17 cellular contexts compared by ENCODE assay signal in the genomic region with DNA sequence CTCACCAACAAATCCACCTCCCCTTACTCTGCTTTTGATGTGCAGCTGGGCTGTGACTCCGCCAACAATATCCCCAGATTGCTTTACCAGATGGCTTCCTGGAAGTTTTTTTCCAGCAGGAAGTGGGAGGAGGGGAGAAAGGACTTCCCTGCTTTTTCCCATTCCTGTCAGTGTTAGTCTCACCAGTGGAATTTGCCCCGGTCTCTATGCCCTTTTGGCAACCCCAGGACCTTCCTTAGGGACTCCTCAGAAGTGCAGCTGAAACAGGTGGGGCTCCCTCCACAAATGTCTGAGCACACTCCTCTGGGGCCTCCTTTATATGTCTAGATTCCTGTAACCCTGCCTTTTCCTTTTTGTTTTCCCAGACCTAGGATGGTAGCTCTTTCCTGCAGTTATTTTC.
A peak's percentile ranks its signal among the peaks of the same experiment; 100 is the strongest.
DNase-seq lines count a peak whose midpoint lies in the region; ATAC-seq, FAIRE-seq and TF ChIP-seq lines count a peak whose summit lies in the region.
"Had no signal": no experiment of that assay in that cellular context is flagged by ENCODE, and none has a peak within 500 bp of the region (broad histone marks: within the 10 kb centered on the region; RNA-seq: fewer than 3 reads in every experiment).

No MANE protein-coding gene starts in this region.

- TF ChIP-seq POLR2A in H1 (IDR thresholded peaks at IDR 0.05; ENCODE audit: control extremely low read depth in 1 of 2, low read depth in 2 of 2, low read length in 2 of 2), result no peak

- DNase-seq in heart right ventricle (peak in 1 of 2 donors; percentile 32), Right ventricle myocardium superior (no peak), GM23338 (ENCODE audit: low spot score) (no peak), H1 (ENCODE audit: low read depth in 1 of 2, low spot score in 2 of 2) (no peak), PC-9 (no peak), anterior cingulate cortex (lab: John Stamatoyannopoulos, UW) (no peak)
- DNase-seq: BE2C; CD4-positive, alpha-beta memory T cell; DMS53; GF-D8; GM23248; H9 had no signal

- no peak overlapping the region for H2BK5ac ChIP-seq in H1 (ENCODE audit: low read depth, low read length)

- no peak overlapping the region for H2BK15ac ChIP-seq in H1 (ENCODE audit: low read length)

- no peaks in the 10 kb centered on the region for H3K23me2 ChIP-seq in H1 (ENCODE audit: low read depth, low read length)

- H3K4me1 Mint-ChIP-seq in GM23338, result no peaks in the 10 kb centered on the region; the same call in 1 of the 3 replicates
- H3K4me1 Mint-ChIP-seq: CD4-positive, alpha-beta memory T cell; H9; IgD-negative memory B cell had no signal

- H2AK5ac ChIP-seq in H1 (ENCODE audit: low read depth, low read length), result no peak overlapping the region

- no peak overlapping the region for H3K4ac ChIP-seq in H1 (replicated peaks; ENCODE audit: insufficient read length, low read depth, low read length)

- no peak overlapping the region for H3K18ac ChIP-seq in H1 (ENCODE audit: extremely low read depth, low read length)

- 0 out of 2 replicates have a peak overlapping the region, but pooled peaks have one; percentile 56 for H2AFZ ChIP-seq in GM23338
- peak overlapping the region; percentile 31; the same call in 1 of the 2 replicates for H2AFZ ChIP-seq in H1 (ENCODE audit: low read length)
- H2AFZ ChIP-seq in PC-9, result no peak overlapping the region
- H2AFZ ChIP-seq: GM23248 had no signal

- H3K4me1 ChIP-seq in heart right ventricle (peaks cover 0 to 13% (median 5%) of the 10 kb centered on the region in 9 donors), GM23338 (ENCODE audit: insufficient read depth) (no peaks in the 10 kb centered on the region), H1 (replicated peaks in 1 of 4; ENCODE audit: control insufficient read depth in 3 of 4, insufficient read depth in 4 of 4, low read length in 3 of 4) (no peaks in the 10 kb centered on the region), PC-9 (replicated peaks; ENCODE audit: insufficient read depth) (no peaks in the 10 kb centered on the region)
- H3K4me1 ChIP-seq: BE2C had no signal

- ATAC-seq in heart right ventricle, result peak; percentile 52 to 83 (median 67)
- ATAC-seq in Right ventricle myocardium superior (ENCODE audit: poor library complexity), result no peak
- ATAC-seq in GM23338, result no peak
- ATAC-seq in GM21737 (IDR thresholded peaks at IDR 0.05; ENCODE audit: unreplicated experiment), result no peak

- FAIRE-seq in H1 (lab: Jason Lieb, UNC), result no peak
- FAIRE-seq: A204.1, D721Med had no signal

- TF ChIP-seq CTCF in heart right ventricle (IDR thresholded peaks at IDR 0.05), result no peak
- no peak for TF ChIP-seq CTCF in GM23338 (conservative IDR thresholded peaks at IDR 0.05; ENCODE audit: low read depth in 2 of 2)
- no peak for TF ChIP-seq CTCF in H1 (IDR thresholded peaks at IDR 0.05; ENCODE audit: control extremely low read depth in 1 of 3, insufficient read depth in 1 of 3, low read depth in 1 of 3, low read length in 3 of 3)
- no peak for TF ChIP-seq CTCF in PC-9 (conservative IDR thresholded peaks at IDR 0.05)

- no TSS peak for BruUV-seq in PC-9 (replicated peaks; lab: Mats Ljungman, UMichigan)

- H4K91ac ChIP-seq in H1 (replicated peaks; ENCODE audit: insufficient read length, low read length), result no peak overlapping the region

- no peak overlapping the region for H4K8ac ChIP-seq in H1 (ENCODE audit: extremely low read depth, insufficient read depth, low read length)

- H3K27ac Mint-ChIP-seq in GM23338, result no peak overlapping the region
- H3K27ac Mint-ChIP-seq: CD4-positive, alpha-beta memory T cell; H9; IgD-negative memory B cell had no signal

- peaks cover 2% of the 10 kb centered on the region for H3K27me3 Mint-ChIP-seq in GM23338 (ENCODE audit: insufficient read depth, low read depth, poor library complexity)
- H3K27me3 Mint-ChIP-seq: CD4-positive, alpha-beta memory T cell; IgD-negative memory B cell had no signal

- H2BK20ac ChIP-seq in H1 (ENCODE audit: low read length), result no peak overlapping the region

- H3K4me2 ChIP-seq in GM23338, result no peak overlapping the region
- no peak overlapping the region for H3K4me2 ChIP-seq in H1 (ENCODE audit: insufficient read depth in 1 of 2, low read depth in 2 of 2, low read length in 2 of 2)
- no peak overlapping the region for H3K4me2 ChIP-seq in PC-9

- no peak overlapping the region for H3K4me3 ChIP-seq in heart right ventricle
- H3K4me3 ChIP-seq in GM23338, result no peak overlapping the region
- H3K4me3 ChIP-seq in H1 (ENCODE audit: extremely low read depth in 1 of 4, insufficient read depth in 2 of 4, low read depth in 3 of 4, low read length in 4 of 4), result no peak overlapping the region
- H3K4me3 ChIP-seq in PC-9, result no peak overlapping the region
- H3K4me3 ChIP-seq: GM23248 had no signal

- H3K4me3 Mint-ChIP-seq in GM23338, result no peak overlapping the region
- H3K4me3 Mint-ChIP-seq: CD4-positive, alpha-beta memory T cell; H9; IgD-negative memory B cell had no signal

- no peaks in the 10 kb centered on the region for H4K20me1 ChIP-seq in GM23338 (replicated peaks; ENCODE audit: insufficient read depth)
- H4K20me1 ChIP-seq in H1 (replicated peaks in 1 of 2; ENCODE audit: control insufficient read depth in 1 of 2, insufficient read depth in 2 of 2, low read length in 2 of 2), result no peaks in the 10 kb centered on the region
- H4K20me1 ChIP-seq in PC-9 (ENCODE audit: insufficient read depth), result no peaks in the 10 kb centered on the region

- H3K9me3 Mint-ChIP-seq in GM23338, result peaks cover 10% of the 10 kb centered on the region

- no peak overlapping the region for H2BK120ac ChIP-seq in H1 (replicated peaks; ENCODE audit: low read depth, low read length)

- TF ChIP-seq RAD21 in H1 (IDR thresholded peaks at IDR 0.05 in 1 of 2, conservative IDR thresholded peaks at IDR 0.05 in 1 of 2; ENCODE audit: low read depth in 2 of 2, low read length in 2 of 2), result no peak

- H3K9me3 ChIP-seq in heart right ventricle (peaks cover 0 to 9% (median 0%) of the 10 kb centered on the region in 11 donors), H1 (ENCODE audit: insufficient read depth in 2 of 2, low read depth in 1 of 2, low read length in 1 of 2) (0 out of 4 replicates have a peak, but pooled peaks cover 0 to 2% of the 10 kb centered on the region in 2 experiments), PC-9 (ENCODE audit: insufficient read depth, low read depth) (no peaks in the 10 kb centered on the region)
- H3K9me3 ChIP-seq: BE2C had no signal

- no peaks in the 10 kb centered on the region for H3K9me2 ChIP-seq in GM23338 (ENCODE audit: insufficient read depth)
- no peaks in the 10 kb centered on the region for H3K9me2 ChIP-seq in PC-9 (ENCODE audit: insufficient read depth)

- no peak overlapping the region for H4K5ac ChIP-seq in H1 (ENCODE audit: insufficient read length, low read depth, low read length)

- CTCF ChIA-PET in H1 (lab: Charles Lee; ENCODE audit: partially characterized antibody), result no interaction called here
- CTCF ChIA-PET in PC-9 (lab: Charles Lee), result no interaction called here

- no peaks in the 10 kb centered on the region for H3K79me2 ChIP-seq in GM23338 (replicated peaks; ENCODE audit: insufficient read depth)
- no peaks in the 10 kb centered on the region for H3K79me2 ChIP-seq in H1 (ENCODE audit: control insufficient read depth in 1 of 2, insufficient read depth in 2 of 2, low read length in 2 of 2)
- H3K79me2 ChIP-seq in PC-9 (ENCODE audit: low read depth), result no peaks in the 10 kb centered on the region

- WGBS in heart right ventricle, 2 donors, result 39 to 52% methylated on average over 2 of the region's 2 CpGs
- WGBS in H1 (ENCODE audit: extremely low coverage in 1 of 2, insufficient coverage in 1 of 2, insufficient read length in 1 of 2, insufficient replicate concordance in 2 of 2, low coverage in 1 of 2, low lambda C conversion rate in 2 of 2, missing lambda C conversion rate in 1 of 2), 2 experiments, result 97% methylated on average over 2 of the region's 2 CpGs; no CpG with 5 or more reads in 1 of the 2 experiments

- POLR2A ChIA-PET in H1 (lab: Charles Lee; ENCODE audit: partially characterized antibody) (no interaction called here), PC-9 (lab: Charles Lee; ENCODE audit: unreplicated experiment) (no interaction called here)

- H3K36me3 Mint-ChIP-seq in GM23338 (ENCODE audit: low read depth), result peaks cover under 1% of the 10 kb centered on the region; the same call in 2 of the 3 replicates
- H3K36me3 Mint-ChIP-seq: CD4-positive, alpha-beta memory T cell; IgD-negative memory B cell had no signal

- H3K36me3 ChIP-seq in heart right ventricle (no peaks in the 10 kb centered on the region), GM23338 (ENCODE audit: insufficient read depth) (no peaks in the 10 kb centered on the region), H1 (ENCODE audit: control insufficient read depth in 2 of 4, insufficient read depth in 4 of 4, low read length in 3 of 4) (no peaks in the 10 kb centered on the region), PC-9 (ENCODE audit: low read depth) (no peaks in the 10 kb centered on the region)
- H3K36me3 ChIP-seq: BE2C had no signal

- H3K23ac ChIP-seq in H1 (ENCODE audit: insufficient read length), result no peak overlapping the region

- H2BK12ac ChIP-seq in H1 (ENCODE audit: low read depth, low read length), result no peak overlapping the region

- no peaks in the 10 kb centered on the region for H3K79me1 ChIP-seq in H1 (ENCODE audit: low read depth, low read length)

- no peak overlapping the region for H3K27ac ChIP-seq in heart right ventricle
- no peak overlapping the region for H3K27ac ChIP-seq in GM23338 (ENCODE audit: low read depth)
- no peak overlapping the region for H3K27ac ChIP-seq in H1 (ENCODE audit: low read depth, low read length)
- H3K27ac ChIP-seq in PC-9, result no peak overlapping the region
- H3K27ac ChIP-seq: C4-2B, GM23248 had no signal

- H3K9ac ChIP-seq in H1 (replicated peaks in 1 of 4; ENCODE audit: extremely low read depth in 1 of 4, low read depth in 3 of 4, low read length in 3 of 4), result no peak overlapping the region
- H3K9ac ChIP-seq: GM23248 had no signal

- H3K27me3 ChIP-seq in heart right ventricle, result no peaks in the 10 kb centered on the region
- no peaks in the 10 kb centered on the region for H3K27me3 ChIP-seq in GM23338 (ENCODE audit: insufficient read depth)
- peaks cover 0 to 1% (median 0%) of the 10 kb centered on the region in 4 experiments; a peak in 1 of 7 replicates for H3K27me3 ChIP-seq in H1 (replicated peaks in 1 of 4; ENCODE audit: control insufficient read depth in 3 of 4, extremely low read depth in 1 of 4, insufficient read depth in 3 of 4, low read length in 3 of 4)
- H3K27me3 ChIP-seq in PC-9 (ENCODE audit: insufficient read depth, low read depth), result no peaks in the 10 kb centered on the region
- H3K27me3 ChIP-seq: BE2C had no signal

- no peak overlapping the region for H3K56ac ChIP-seq in H1 (replicated peaks; ENCODE audit: insufficient read length, low read depth, low read length)

- no peak for TF ChIP-seq EP300 in H1 (IDR thresholded peaks at IDR 0.05; ENCODE audit: borderline replicate concordance in 1 of 2, low read depth in 2 of 2, low read length in 2 of 2)

- no peaks in the 10 kb centered on the region for H3F3A ChIP-seq in GM23338 (replicated peaks; ENCODE audit: low read depth)
- no peaks in the 10 kb centered on the region for H3F3A ChIP-seq in PC-9 (ENCODE audit: insufficient read depth, low read depth)

- intact Hi-C loops in heart right ventricle (cut with DNase I), result no loop called here
- intact Hi-C loops in Right ventricle myocardium superior (cut with DNase I), result no loop called here
- intact Hi-C loops in PC-9 (cut with micrococcal nuclease; ENCODE audit: unreplicated experiment), result no loop called here

- H3K14ac ChIP-seq in H1 (ENCODE audit: insufficient read length), result no peak overlapping the region

Comparison
In these comparisons a context has a peak if more than half of its experiments do, and no peak if none do; other contexts are left out.
1. ATAC-seq: peak in heart right ventricle (8 of 8); none in Right ventricle myocardium superior (single experiment), GM23338 (single experiment) and GM21737 (single experiment).